8 cellular contexts compared by ENCODE assay signal in genomic region chr3:72738752-72739520, GRCh38.
A peak's percentile ranks its signal among the peaks of the same experiment; 100 is the strongest.
DNase-seq lines count a peak whose midpoint lies in the region; ATAC-seq and TF ChIP-seq lines count a peak whose summit lies in the region.

No MANE protein-coding gene starts in this region.

- peaks cover 16% of the 10 kb centered on the region; the same call in 2 of the 3 replicates for H3K4me1 Mint-ChIP-seq in GM23338
- peaks cover 25% of the 10 kb centered on the region for H3K4me1 Mint-ChIP-seq in activated T-cell treated with anti-CD3 and anti-CD28 coated beads, Interleukin-2, amount 50 U/mL, for 24 hours (ENCODE audit: low read depth)
- H3K4me1 Mint-ChIP-seq in naive thymus-derived CD8-positive, alpha-beta T cell = peaks cover 14 to 35% (median 32%) of the 10 kb centered on the region in 4 donors

- peak overlapping the region; percentile 79 for H3K4me2 ChIP-seq in GM23338

- no peaks in the 10 kb centered on the region for H3F3A ChIP-seq in GM23338 (replicated peaks; ENCODE audit: low read depth)

- no peak for TF ChIP-seq POLR2A in erythroblast (IDR thresholded peaks at IDR 0.05; ENCODE audit: low read length)

- H3K9me3 Mint-ChIP-seq in GM23338 = peaks cover 10% of the 10 kb centered on the region
- peaks cover 8% of the 10 kb centered on the region for H3K9me3 Mint-ChIP-seq in activated T-cell treated with anti-CD3 and anti-CD28 coated beads, Interleukin-2, amount 50 U/mL, for 24 hours
- H3K9me3 Mint-ChIP-seq in naive thymus-derived CD8-positive, alpha-beta T cell = peaks cover 0 to 9% (median 4%) of the 10 kb centered on the region in 9 donors

- peaks cover 11% of the 10 kb centered on the region for H3K27me3 Mint-ChIP-seq in GM23338 (ENCODE audit: insufficient read depth, low read depth, poor library complexity)
- H3K27me3 Mint-ChIP-seq in activated T-cell treated with anti-CD3 and anti-CD28 coated beads, Interleukin-2, amount 50 U/mL, for 24 hours = no peaks in the 10 kb centered on the region
- H3K27me3 Mint-ChIP-seq in naive thymus-derived CD8-positive, alpha-beta T cell = peaks cover 0 to 3% (median 0%) of the 10 kb centered on the region in 5 donors

- H3K4me3 Mint-ChIP-seq in GM23338 = peak overlapping the region; percentile 79
- peak overlapping the region; percentile 76 for H3K4me3 Mint-ChIP-seq in activated T-cell treated with anti-CD3 and anti-CD28 coated beads, Interleukin-2, amount 50 U/mL, for 24 hours
- peak overlapping the region; percentile 81 to 96 (median 92) for H3K4me3 Mint-ChIP-seq in naive thymus-derived CD8-positive, alpha-beta T cell

- no peak overlapping the region for H3K27ac Mint-ChIP-seq in GM23338
- H3K27ac Mint-ChIP-seq in activated T-cell treated with anti-CD3 and anti-CD28 coated beads, Interleukin-2, amount 50 U/mL, for 24 hours = peak overlapping the region; percentile 85
- H3K27ac Mint-ChIP-seq in naive thymus-derived CD8-positive, alpha-beta T cell = peak overlapping the region; percentile 94 to 99 (median 95)

- no peaks in the 10 kb centered on the region for H3K9me2 ChIP-seq in GM23338 (ENCODE audit: insufficient read depth)

- H4K20me1 ChIP-seq in GM23338 (replicated peaks; ENCODE audit: insufficient read depth) = no peaks in the 10 kb centered on the region

- peaks cover 9% of the 10 kb centered on the region for H3K27me3 ChIP-seq in GM23338 (ENCODE audit: insufficient read depth)

- peak overlapping the region; percentile 57 for H3K4me3 ChIP-seq in GM23338

- H3K4me1 ChIP-seq in GM23338 (ENCODE audit: insufficient read depth) = peaks cover 8% of the 10 kb centered on the region

- no peak overlapping the region for H3K27ac ChIP-seq in GM23338 (ENCODE audit: low read depth)

- H3K36me3 ChIP-seq in GM23338 (ENCODE audit: insufficient read depth) = no peaks in the 10 kb centered on the region

- ATAC-seq in GM23338 = peak; percentile 96
- peak; percentile 92 to 93 for ATAC-seq in naive thymus-derived CD8-positive, alpha-beta T cell
- ATAC-seq in GM18519 (IDR thresholded peaks at IDR 0.05; ENCODE audit: low FRiP score, unreplicated experiment) = no peak

- peak; percentile 89 for DNase-seq in AG20443 (ENCODE audit: low spot score)
- DNase-seq in GM23338 (ENCODE audit: low spot score) = peak; percentile 73
- peak; percentile 86 for DNase-seq in NCI-H748 (lab: John Stamatoyannopoulos, UW; ENCODE audit: unreplicated experiment)
- DNase-seq in activated T-cell treated with anti-CD3 and anti-CD28 coated beads, Interleukin-2, amount 50 U/mL, for 24 hours = peak; percentile 84
- peak; percentile 57 to 63 for DNase-seq in erythroblast (lab: John Stamatoyannopoulos, UW)
- peak; percentile 66 to 86 (median 77) for DNase-seq in naive thymus-derived CD8-positive, alpha-beta T cell
- peak; percentile 43 to 54 for DNase-seq in stimulated activated CD8-positive, alpha-beta memory T cell treated with anti-CD3 and anti-CD28 coated beads, Interleukin-7, amount 100 ng/mL, for 48 hours (ENCODE audit: extremely low read depth in 1 of 2, low read depth in 1 of 2)

- TF ChIP-seq CTCF in GM23338 (conservative IDR thresholded peaks at IDR 0.05; ENCODE audit: low read depth in 2 of 2) = no peak

- H2AFZ ChIP-seq in GM23338 = peak overlapping the region; percentile 97

- no peaks in the 10 kb centered on the region for H3K79me2 ChIP-seq in GM23338 (replicated peaks; ENCODE audit: insufficient read depth)

- H3K36me3 Mint-ChIP-seq in GM23338 (ENCODE audit: low read depth) = peaks cover 6% of the 10 kb centered on the region; the same call in 2 of the 3 replicates
- peaks cover 7% of the 10 kb centered on the region for H3K36me3 Mint-ChIP-seq in activated T-cell treated with anti-CD3 and anti-CD28 coated beads, Interleukin-2, amount 50 U/mL, for 24 hours (ENCODE audit: low read depth)
- peaks cover 0 to 10% (median 9%) of the 10 kb centered on the region in 3 donors for H3K36me3 Mint-ChIP-seq in naive thymus-derived CD8-positive, alpha-beta T cell

- POLR2A ChIA-PET in naive thymus-derived CD8-positive, alpha-beta T cell (lab: Charles Lee) = interaction anchor here (0.7 to 7.5 kb wide), 18 partner anchors 9 to 83 kb away, joined by 3 to 85 read pairs (median 6); no protein-coding TSS in a partner anchor

TF ChIP-seq in GM23338, 12 proteins besides CTCF, POLR2A, EP300 and RAD21:
- no peak for TF ChIP-seq ZNF462 (CRISPR knock-in tag; IDR thresholded peaks at IDR 0.05)
- TF ChIP-seq EZH2phosphoT487 (IDR thresholded peaks at IDR 0.05; ENCODE audit: unreplicated experiment) = no peak
- peak; percentile 58 for TF ChIP-seq POLR2AphosphoS5 (IDR thresholded peaks at IDR 0.05; ENCODE audit: low read depth)
